ENCODE assay signal across 17 cellular contexts in the genomic region with DNA sequence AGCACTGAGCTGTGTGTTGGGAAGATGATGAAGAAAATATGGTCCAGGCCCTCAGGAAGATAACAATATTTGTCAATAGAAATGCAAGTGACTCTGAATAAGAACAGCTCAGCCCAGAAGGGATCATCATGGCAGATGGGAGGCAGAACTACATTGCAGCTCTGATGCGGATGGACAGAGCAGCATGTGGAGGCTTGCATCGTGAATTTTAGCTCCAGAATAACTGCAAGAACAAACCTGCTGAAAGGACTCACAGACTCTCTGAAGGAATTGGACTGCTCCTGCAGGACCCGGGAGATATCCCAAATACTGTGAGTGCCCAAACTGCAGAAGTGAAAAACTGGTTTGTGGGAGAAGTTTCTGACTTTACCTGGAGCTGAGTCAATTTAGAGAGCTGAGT.
"Had no signal": no experiment of that assay in that cellular context is flagged by ENCODE, and none has a peak within 500 bp of the region (broad histone marks: within the 10 kb centered on the region; RNA-seq: fewer than 3 reads in every experiment).

No MANE protein-coding gene starts in this region.

- H3K27ac Mint-ChIP-seq: activated CD8-positive, alpha-beta T cell treated with anti-CD3 and anti-CD28 coated beads for 36 hours; activated T-cell treated with anti-CD3 and anti-CD28 coated beads, Interleukin-2, amount 50 U/mL, for 72 hours; effector memory CD8-positive, alpha-beta T cell; stimulated activated naive CD8-positive, alpha-beta T cell treated with anti-CD3 and anti-CD28 coated beads, Interleukin-15, Interleukin-2, amounts not matched to agents 100 ng/mL and 50 ng/mL, for 24 hours; type B pancreatic cell had no signal

- H3K9me3 ChIP-seq: right lobe of liver, suprapubic skin had no signal

- H3K36me3 ChIP-seq: right lobe of liver, suprapubic skin, WERI-Rb-1 had no signal

- H2AFZ ChIP-seq: hepatocyte had no signal

- DNase-seq: activated CD8-positive, alpha-beta memory T cell treated with anti-CD3 and anti-CD28 coated beads, Interleukin-2, amount 50 U/mL, for 4 hours; activated gamma-delta T cell treated with Interleukin-2 at 50 U/mL for 16 hours; activated T-cell treated with anti-CD3 and anti-CD28 coated beads, Interleukin-2, amount 50 U/mL, for 72 hours; aorta; effector memory CD8-positive, alpha-beta T cell; right lobe of liver; stimulated activated CD4-positive, alpha-beta T cell treated with anti-CD3 and anti-CD28 coated beads, Interleukin-4, amount 100 ng/mL, for 4 hours; stimulated activated CD8-positive, alpha-beta memory T cell treated with anti-CD3 and anti-CD28 coated beads, Interleukin-4, amount 100 ng/mL, for 48 hours had no signal

- H3K9me3 Mint-ChIP-seq: activated CD8-positive, alpha-beta T cell treated with anti-CD3 and anti-CD28 coated beads for 36 hours; stimulated activated naive CD8-positive, alpha-beta T cell treated with anti-CD3 and anti-CD28 coated beads, Interleukin-15, Interleukin-2, amounts not matched to agents 100 ng/mL and 50 ng/mL, for 24 hours had no signal

- H3K4me1 Mint-ChIP-seq: neural crest cell had no signal

- H3K4me2 ChIP-seq: hepatocyte, smooth muscle cell had no signal

- H3K4me1 ChIP-seq: right lobe of liver had no signal

- H3K27ac ChIP-seq: hepatocyte, right lobe of liver, suprapubic skin, WERI-Rb-1 had no signal

- H3K4me3 ChIP-seq: hepatocyte, right lobe of liver, smooth muscle cell, suprapubic skin had no signal

- ATAC-seq: activated CD8-positive, alpha-beta T cell treated with anti-CD3 and anti-CD28 coated beads for 36 hours; activated T-cell treated with anti-CD3 and anti-CD28 coated beads, Interleukin-2, amount 50 U/mL, for 72 hours; effector memory CD8-positive, alpha-beta T cell; left lobe of liver had no signal

- H3K27me3 Mint-ChIP-seq: activated CD8-positive, alpha-beta T cell treated with anti-CD3 and anti-CD28 coated beads for 36 hours; stimulated activated naive CD8-positive, alpha-beta T cell treated with anti-CD3 and anti-CD28 coated beads, Interleukin-15, Interleukin-2, amounts not matched to agents 100 ng/mL and 50 ng/mL, for 24 hours; type B pancreatic cell had no signal

- H3K27me3 ChIP-seq: hepatocyte, right lobe of liver, suprapubic skin had no signal

- H3K4me3 Mint-ChIP-seq: activated CD8-positive, alpha-beta T cell treated with anti-CD3 and anti-CD28 coated beads for 36 hours; activated T-cell treated with anti-CD3 and anti-CD28 coated beads, Interleukin-2, amount 50 U/mL, for 72 hours; effector memory CD8-positive, alpha-beta T cell; neural crest cell; stimulated activated naive CD8-positive, alpha-beta T cell treated with anti-CD3 and anti-CD28 coated beads, Interleukin-15, Interleukin-2, amounts not matched to agents 100 ng/mL and 50 ng/mL, for 24 hours; type B pancreatic cell had no signal

- H3K79me2 ChIP-seq: hepatocyte had no signal
